In genomic region chr3:16456784-16457415, GRCh38 we compare ENCODE assay signal across 12 cellular contexts. TPM values are rescaled to one million over a fixed set of nuclear protein-coding genes. Genes with fewer than 3 reads are reported as not detected.
DNase-seq lines count a peak whose midpoint lies in the region; ATAC-seq, FAIRE-seq and TF ChIP-seq lines count a peak whose summit lies in the region.
"Had no signal": no experiment of that assay in that cellular context is flagged by ENCODE, and none has a peak within 500 bp of the region (broad histone marks: within the 10 kb centered on the region; RNA-seq: fewer than 3 reads in every experiment).

No MANE protein-coding gene starts in this region.

- H3K27me3 ChIP-seq in BJ (ENCODE audit: control insufficient read depth, insufficient read depth, low read length) (no peaks in the 10 kb centered on the region), aorta (ENCODE audit: control insufficient read depth in 1 of 2, insufficient read depth in 2 of 2, low read length in 1 of 2) (no peaks in the 10 kb centered on the region), small intestine (ENCODE audit: control insufficient read depth in 2 of 2, insufficient read depth in 2 of 2, low read length in 2 of 2) (no peaks in the 10 kb centered on the region)

- peak; percentile 52 for DNase-seq in BJ (ENCODE audit: low read depth)
- peak; percentile 54 for DNase-seq in Jurkat, Clone E6-1 (ENCODE audit: low read depth, low spot score)
- peak; percentile 72 to 78 for DNase-seq in cardiac fibroblast (ENCODE audit: low read depth in 2 of 2)
- peak in 1 of 3 donors; percentile 33 for DNase-seq in mucosa of descending colon
- DNase-seq in aorta, result no peak
- no peak for DNase-seq in NCI-H446 treated with DMSO at 0.1 percent for 48 hours (lab: John Stamatoyannopoulos, UW)
- no peak for DNase-seq in small intestine
- no peak for DNase-seq in activated CD4-positive, alpha-beta T cell treated with anti-CD3 and anti-CD28 coated beads, Interleukin-2, amount 50 U/mL, for 1 hour
- DNase-seq: cerebellar nuclear complex; NCI-H510A treated with DMSO at 0.1 percent for 48 hours; stimulated activated CD4-positive, alpha-beta T cell treated with anti-CD3 and anti-CD28 coated beads, Interleukin-1b, Interleukin-23, amount 100 ng/mL, for 48 hours; SW 1271 had no signal

- H3K27ac ChIP-seq in aorta (ENCODE audit: low read depth in 1 of 2, low read length in 2 of 2), result no peak overlapping the region
- H3K27ac ChIP-seq in small intestine (ENCODE audit: low read depth in 1 of 2, low read length in 1 of 2), result no peak overlapping the region

- CTCF ChIA-PET in BJ (lab: Yijun Ruan, JAX), result no interaction called here

- H3K4me1 ChIP-seq in mucosa of descending colon (ENCODE audit: low read depth), result peaks cover 6% of the 10 kb centered on the region
- H3K4me1 ChIP-seq in aorta (ENCODE audit: control insufficient read depth in 1 of 2, insufficient read depth in 2 of 2, low read length in 2 of 2), result peaks cover 0 to 4% of the 10 kb centered on the region in 2 donors
- no peaks in the 10 kb centered on the region for H3K4me1 ChIP-seq in small intestine (ENCODE audit: control insufficient read depth in 2 of 2, insufficient read depth in 1 of 2, low read depth in 1 of 2, low read length in 1 of 2)

- TF ChIP-seq CTCF in BJ (IDR thresholded peaks at IDR 0.05; ENCODE audit: insufficient read depth, low read depth, low read length) (no peak), cardiac fibroblast (IDR thresholded peaks at IDR 0.05; ENCODE audit: low read depth, low read length) (no peak), mucosa of descending colon (IDR thresholded peaks at IDR 0.05) (no peak)

- H3K9me3 ChIP-seq in mucosa of descending colon (no peaks in the 10 kb centered on the region), aorta (ENCODE audit: control insufficient read depth, low read length) (no peaks in the 10 kb centered on the region), small intestine (ENCODE audit: control insufficient read depth, low read depth) (no peaks in the 10 kb centered on the region)

- no peak for FAIRE-seq in small intestine (lab: Jason Lieb, UNC)

- no peaks in the 10 kb centered on the region for H3K36me3 ChIP-seq in BJ (ENCODE audit: control insufficient read depth, insufficient read depth, low read length)
- H3K36me3 ChIP-seq in mucosa of descending colon (ENCODE audit: low read depth), result no peaks in the 10 kb centered on the region
- no peaks in the 10 kb centered on the region for H3K36me3 ChIP-seq in aorta (ENCODE audit: control insufficient read depth in 1 of 2, insufficient read depth in 2 of 2, low read length in 1 of 2)
- no peaks in the 10 kb centered on the region for H3K36me3 ChIP-seq in small intestine (ENCODE audit: control insufficient read depth in 2 of 2, insufficient read depth in 2 of 2, low read length in 2 of 2)

- POLR2A ChIA-PET in BJ (lab: Charles Lee), result no interaction called here

- H3K4me3 ChIP-seq in BJ (ENCODE audit: low read depth, low read length) (no peak overlapping the region), cardiac fibroblast (replicated peaks in 1 of 2; ENCODE audit: low read depth in 2 of 2, low read length in 2 of 2) (no peak overlapping the region), mucosa of descending colon (no peak overlapping the region), aorta (ENCODE audit: low read length in 2 of 2) (no peak overlapping the region), small intestine (ENCODE audit: low read depth in 1 of 2, low read length in 2 of 2) (no peak overlapping the region)
- H3K4me3 ChIP-seq in Jurkat, Clone E6-1 (ENCODE audit: low read length), result no peak overlapping the region

- intact Hi-C loops in mucosa of descending colon (cut with DNase I, micrococcal nuclease), result no loop called here
- intact Hi-C loops in aorta (cut with DNase I), result no loop called here

- WGBS in aorta, 2 donors, result 65 to 77% methylated on average over 3 of the region's 3 CpGs
- 48 to 61% (median 57%) methylated on average over 3 of the region's 3 CpGs for WGBS in small intestine, 3 donors

- ATAC-seq in mucosa of descending colon (peak; percentile 91), aorta (ENCODE audit: low FRiP score) (no peak)

RNA-seq across cellular contexts. Expression of gene RFTN1, which starts 56.6 kb away (rescaled TPM):
- polyA plus RNA-seq in BJ (2011; rRNA removed), result 42.1 and 49.0 TPM in 2 replicates
- 37.1 and 45.5 TPM in 2 replicates for polyA minus RNA-seq in BJ (2011; rRNA and poly(A)+ RNA removed)
- 16.2 TPM for polyA plus RNA-seq in Jurkat, Clone E6-1 (2012; ENCODE audit: insufficient read depth, insufficient read length)
- 10 to 100 TPM in 1 of 3 donors, 1 to 10 TPM in 2; 6.9 to 12.6 (median 9.7) TPM for total RNA-seq in mucosa of descending colon
- total RNA-seq in aorta, result 100 to 1,000 TPM in 1 of 2 donors, 10 to 100 TPM in 1; 87.3 to 119 TPM
- polyA plus RNA-seq in aorta, result 10 to 100 TPM; 12.7 to 31.4 TPM
- 10 to 100 TPM in 2 of 3 donors, 1 to 10 TPM in 1; 1.8 to 18.4 (median 11.9) TPM for polyA plus RNA-seq in small intestine

Comparison
In these comparisons a context has a peak if more than half of its experiments do, and no peak if none do; other contexts are left out.
1. DNase-seq: peak in BJ (single experiment), Jurkat, Clone E6-1 (single experiment) and cardiac fibroblast (2 of 2); none in aorta (0 of 2), NCI-H446 treated with DMSO at 0.1 percent for 48 hours (single experiment), small intestine (single experiment) and activated CD4-positive, alpha-beta T cell treated with anti-CD3 and anti-CD28 coated beads, Interleukin-2, amount 50 U/mL, for 1 hour (single experiment).